In genomic region chr10:14553434-14553833, GRCh38 we compare ENCODE assay signal across 8 cellular contexts.
DNase-seq lines count a peak whose midpoint lies in the region; ATAC-seq, FAIRE-seq and TF ChIP-seq lines count a peak whose summit lies in the region.

No MANE protein-coding gene starts in this region.

- peak; percentile 86 for DNase-seq in EH (ENCODE audit: low read depth)
- peak; percentile 54 for DNase-seq in NCI-H146 (lab: John Stamatoyannopoulos, UW)
- DNase-seq in bronchial epithelial cell (ENCODE audit: low read depth) = peak; percentile 62
- no peak for DNase-seq in natural killer cell
- no peak for DNase-seq in H4 (ENCODE audit: low spot score)
- DNase-seq in posterior cingulate gyrus = no peak
- no peak for DNase-seq in endodermal cell

- no peaks in the 10 kb centered on the region for H3K36me3 ChIP-seq in bronchial epithelial cell (ENCODE audit: control insufficient read depth, insufficient read depth, low read length)
- no peaks in the 10 kb centered on the region for H3K36me3 ChIP-seq in endodermal cell (ENCODE audit: control insufficient read depth, insufficient read depth, low read length)

- no peak overlapping the region for H3K9ac ChIP-seq in endodermal cell (ENCODE audit: extremely low read depth, low read length, poor library complexity, severe bottlenecking)

- 90% methylated on average over 1 of the region's 1 CpG; no CpG with 5 or more reads in 1 of the 2 experiments for WGBS in endodermal cell (ENCODE audit: insufficient coverage in 1 of 2, insufficient read length in 1 of 2), 2 experiments

- H3K27ac ChIP-seq in endodermal cell (ENCODE audit: low read depth, low read length) = no peak overlapping the region

- intact Hi-C loops in natural killer cell (cut with micrococcal nuclease) (loop anchor here (5.0 to 10.0 kb wide), 4 partner anchors 34 to 769 kb away; partner anchors contain the start of gene SUV39H2), posterior cingulate gyrus (cut with DNase I) (no loop called here)

- H3K4me3 Mint-ChIP-seq in natural killer cell (peak overlapping the region; percentile 80), endodermal cell (no peak overlapping the region)

- H3K27me3 Mint-ChIP-seq in natural killer cell (ENCODE audit: low read depth in 2 of 2) (no peaks in the 10 kb centered on the region), endodermal cell (ENCODE audit: insufficient read depth) (no peaks in the 10 kb centered on the region)

- H3K9me3 Mint-ChIP-seq in natural killer cell (no peaks in the 10 kb centered on the region), endodermal cell (no peaks in the 10 kb centered on the region)

- FAIRE-seq in bronchial epithelial cell (lab: Jason Lieb, UNC) = no peak

- no peaks in the 10 kb centered on the region for H3K9me3 ChIP-seq in endodermal cell (ENCODE audit: control insufficient read depth, low read length)

- ATAC-seq in natural killer cell (no peak), HG03571 (IDR thresholded peaks at IDR 0.05; ENCODE audit: unreplicated experiment) (no peak)

- H3K27ac Mint-ChIP-seq in natural killer cell (peak overlapping the region; percentile 95 to 98), endodermal cell (no peak overlapping the region)

- H3K4me1 Mint-ChIP-seq in natural killer cell (peaks cover 89 to 90% of the 10 kb centered on the region in 2 donors), endodermal cell (peaks cover 48% of the 10 kb centered on the region)

- H3K27me3 ChIP-seq in bronchial epithelial cell (ENCODE audit: control insufficient read depth, insufficient read depth, low read length) (no peaks in the 10 kb centered on the region), endodermal cell (ENCODE audit: control insufficient read depth, insufficient read depth, low read length, poor library complexity, severe bottlenecking) (no peaks in the 10 kb centered on the region)

- TF ChIP-seq CTCF in bronchial epithelial cell (IDR thresholded peaks at IDR 0.05; ENCODE audit: insufficient read depth, low read length, severe bottlenecking) = no peak
- no peak for TF ChIP-seq CTCF in natural killer cell (IDR thresholded peaks at IDR 0.05)
- TF ChIP-seq CTCF in endodermal cell (conservative IDR thresholded peaks at IDR 0.05) = no peak

- no peaks in the 10 kb centered on the region for H3K36me3 Mint-ChIP-seq in natural killer cell
- H3K36me3 Mint-ChIP-seq in endodermal cell (ENCODE audit: low read depth) = peaks cover 4% of the 10 kb centered on the region

- no peak overlapping the region for H3K4me3 ChIP-seq in bronchial epithelial cell (ENCODE audit: low read depth, low read length)
- H3K4me3 ChIP-seq in endodermal cell (ENCODE audit: low read length) = no peak overlapping the region

- peaks cover 9% of the 10 kb centered on the region for H3K4me1 ChIP-seq in endodermal cell (ENCODE audit: control insufficient read depth, insufficient read depth, low read length)

Comparison
In these comparisons a context has a peak if more than half of its experiments do, and no peak if none do; other contexts are left out.
1. DNase-seq: peak in EH (single experiment), NCI-H146 (single experiment) and bronchial epithelial cell (single experiment); none in natural killer cell (single experiment), H4 (single experiment), posterior cingulate gyrus (0 of 10) and endodermal cell (single experiment).